In genomic region chr7:1585142-1585981, GRCh38 we compare ENCODE assay signal across 31 cellular contexts. TPM values are rescaled to one million over a fixed set of nuclear protein-coding genes. Genes with fewer than 3 reads are reported as not detected.
"Had no signal": no experiment of that assay in that cellular context is flagged by ENCODE, and none has a peak within 500 bp of the region (broad histone marks: within the 10 kb centered on the region; RNA-seq: fewer than 3 reads in every experiment).

No MANE protein-coding gene starts in this region.

- ATAC-seq: effector memory CD8-positive, alpha-beta T cell; left lung; lower lobe of right lung; pancreas; upper lobe of right lung had no signal

- H3K4me1 ChIP-seq: ascending aorta, colonic mucosa, left lung, lower lobe of right lung, prostate gland, suprapubic skin, tibial artery, upper lobe of right lung had no signal

- H3K27ac ChIP-seq: ascending aorta, cardiac muscle cell, colonic mucosa, dorsolateral prefrontal cortex, left lung, lower lobe of right lung, pancreas, prostate gland, suprapubic skin, tibial artery, upper lobe of right lung had no signal

- FAIRE-seq: pancreas had no signal

- DNase-seq: activated CD4-positive, alpha-beta T cell treated with anti-CD3 and anti-CD28 coated beads for 4 hours; activated CD4-positive, alpha-beta T cell treated with anti-CD3 and anti-CD28 coated beads, Interleukin-2, amount 50 U/mL, for 4 hours; activated CD8-positive, alpha-beta memory T cell treated with anti-CD3 and anti-CD28 coated beads for 24 hours; activated effector memory CD4-positive, alpha-beta T cell treated with Interleukin-2 at 50 U/mL for 16 hours; activated naive CD4-positive, alpha-beta T cell treated with anti-CD3 and anti-CD28 coated beads for 36 hours; activated naive CD8-positive, alpha-beta T cell treated with anti-CD3 and anti-CD28 coated beads, Interleukin-2, amount 10 ng/mL, durations not matched to agents 7 days and 5 days; cerebellar nuclear complex; colonic mucosa; dorsolateral prefrontal cortex; effector memory CD8-positive, alpha-beta T cell; kidney glomerular epithelial cell; left lung; lower lobe of right lung; mesenchymal stem cell; stimulated activated CD4-positive, alpha-beta T cell treated with anti-CD3 and anti-CD28 coated beads, Interleukin-1b, Interleukin-23, amount 100 ng/mL, for 48 hours; stimulated activated CD4-positive, alpha-beta T cell treated with anti-CD3 and anti-CD28 coated beads, Interleukin-4, amount 100 ng/mL, for 4 hours; stimulated activated CD8-positive, alpha-beta memory T cell treated with anti-CD3 and anti-CD28 coated beads, Interleukin-4, amount 100 ng/mL, for 48 hours; stimulated activated naive CD4-positive, alpha-beta T cell; T-helper 1 cell; tibial artery; upper lobe of right lung had no signal

- H3K4me2 ChIP-seq: smooth muscle cell had no signal

- H3K9me3 Mint-ChIP-seq: effector memory CD8-positive, alpha-beta T cell had no signal

- H3K4me3 Mint-ChIP-seq: activated naive CD4-positive, alpha-beta T cell treated with anti-CD3 and anti-CD28 coated beads for 36 hours; activated naive CD8-positive, alpha-beta T cell treated with anti-CD3 and anti-CD28 coated beads, Interleukin-2, amount 10 ng/mL, durations not matched to agents 7 days and 5 days; brain; effector memory CD8-positive, alpha-beta T cell; nephron; T-helper 2 cell treated with Interferon-gamma antibody and Interleukin-4, amounts not matched to agents 5 μg/mL and 100 μg/mL, for 36 hours had no signal

- H3K27me3 ChIP-seq: ascending aorta, colonic mucosa, pancreas had no signal

- H3K9me3 ChIP-seq: colonic mucosa, pancreas, prostate gland, suprapubic skin had no signal

- H3K36me3 ChIP-seq: ascending aorta, cardiac muscle cell, colonic mucosa, left lung, lower lobe of right lung, pancreas, prostate gland, suprapubic skin, upper lobe of right lung had no signal

- H3K27ac Mint-ChIP-seq: activated naive CD4-positive, alpha-beta T cell treated with anti-CD3 and anti-CD28 coated beads for 36 hours; activated naive CD8-positive, alpha-beta T cell treated with anti-CD3 and anti-CD28 coated beads, Interleukin-2, amount 10 ng/mL, durations not matched to agents 7 days and 5 days; brain; effector memory CD8-positive, alpha-beta T cell; nephron; T-helper 2 cell treated with Interferon-gamma antibody and Interleukin-4, amounts not matched to agents 5 μg/mL and 100 μg/mL, for 36 hours had no signal

- H3K4me1 Mint-ChIP-seq: activated naive CD8-positive, alpha-beta T cell treated with anti-CD3 and anti-CD28 coated beads, Interleukin-2, amount 10 ng/mL, durations not matched to agents 7 days and 5 days had no signal

- H3K36me3 Mint-ChIP-seq: activated naive CD8-positive, alpha-beta T cell treated with anti-CD3 and anti-CD28 coated beads, Interleukin-2, amount 10 ng/mL, durations not matched to agents 7 days and 5 days; brain had no signal

- H3K4me3 ChIP-seq: ascending aorta, cardiac muscle cell, colonic mucosa, dorsolateral prefrontal cortex, left lung, lower lobe of right lung, pancreas, prostate gland, smooth muscle cell, suprapubic skin, tibial artery, upper lobe of right lung had no signal

RNA-seq across cellular contexts. Expression of gene TMEM184A, which starts 29.4 kb away (rescaled TPM):
- total RNA-seq: activated naive CD8-positive, alpha-beta T cell treated with anti-CD3 and anti-CD28 coated beads, Interleukin-2, amount 10 ng/mL, durations not matched to agents 7 days and 5 days; ascending aorta; mononuclear cell had no signal
